ENCODE assay signal across 4 cellular contexts in genomic region chr1:225598847-225599246, GRCh38.
A peak's percentile ranks its signal among the peaks of the same experiment; 100 is the strongest.
TF ChIP-seq lines count a peak whose summit lies in the region.

No MANE protein-coding gene starts in this region.

TF ChIP-seq in A549, 52 proteins besides CTCF, POLR2A, EP300 and RAD21:
- TF ChIP-seq HDAC2 (IDR thresholded peaks at IDR 0.05), result no peak
- TF ChIP-seq CEBPB (IDR thresholded peaks at IDR 0.05), result peak; percentile 26 to 70; a peak in 3 of 4 replicates

TF ChIP-seq in IMR-90, 13 proteins besides CTCF, POLR2A, EP300 and RAD21:
- TF ChIP-seq CEBPB (IDR thresholded peaks at IDR 0.05; ENCODE audit: low read depth, low read length) (peak; percentile 79), FOS (IDR thresholded peaks at IDR 0.05; ENCODE audit: low read depth, low read length) (no peak)

TF ChIP-seq in K562, 482 proteins besides CTCF, POLR2A, EP300 and RAD21:
- TF ChIP-seq FOXJ2 (tag; IDR thresholded peaks at IDR 0.05) (no peak), HOMEZ (CRISPR knock-in tag; IDR thresholded peaks at IDR 0.05) (no peak), PHTF2 (CRISPR knock-in tag; IDR thresholded peaks at IDR 0.05) (no peak), CEBPG (CRISPR knock-in tag; IDR thresholded peaks at IDR 0.05) (no peak), CEBPG (tag; conservative IDR thresholded peaks at IDR 0.05 in 1 of 2, IDR thresholded peaks at IDR 0.05 in 1 of 2) (0 out of 4 replicates have a peak, but pooled peaks of 1 of the 2 experiments have one; percentile 22), CEBPB (tag; IDR thresholded peaks at IDR 0.05) (peak; percentile 36; the same call in 1 of the 2 replicates)

TF ChIP-seq in HepG2, 621 proteins besides CTCF, POLR2A, EP300 and RAD21:
- TF ChIP-seq CEBPB (IDR thresholded peaks at IDR 0.05; ENCODE audit: borderline replicate concordance, low read depth, low read length), result peak; percentile 78
- no peak for TF ChIP-seq ZNF101 (CRISPR knock-in tag; IDR thresholded peaks at IDR 0.05; ENCODE audit: borderline replicate concordance, low read depth)
- TF ChIP-seq, protein P1, sequence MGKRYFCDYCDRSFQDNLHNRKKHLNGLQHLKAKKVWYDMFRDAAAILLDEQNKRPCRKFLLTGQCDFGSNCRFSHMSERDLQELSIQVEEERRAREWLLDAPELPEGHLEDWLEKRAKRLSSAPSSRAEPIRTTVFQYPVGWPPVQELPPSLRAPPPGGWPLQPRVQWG (CRISPR knock-in tag; IDR thresholded peaks at IDR 0.05; ENCODE audit: borderline replicate concordance, low read depth), result no peak
- no peak for TF ChIP-seq SATB2 (CRISPR knock-in tag; IDR thresholded peaks at IDR 0.05)
- 0 out of 2 replicates have a peak, but pooled peaks have one; percentile 20 for TF ChIP-seq CEBPG (CRISPR knock-in tag; IDR thresholded peaks at IDR 0.05)
- TF ChIP-seq E2F1 (CRISPR knock-in tag; IDR thresholded peaks at IDR 0.05), result no peak
- no peak for TF ChIP-seq ISX (CRISPR knock-in tag; conservative IDR thresholded peaks at IDR 0.05)
